ENCODE assay signal across 12 cellular contexts in the genomic region with DNA sequence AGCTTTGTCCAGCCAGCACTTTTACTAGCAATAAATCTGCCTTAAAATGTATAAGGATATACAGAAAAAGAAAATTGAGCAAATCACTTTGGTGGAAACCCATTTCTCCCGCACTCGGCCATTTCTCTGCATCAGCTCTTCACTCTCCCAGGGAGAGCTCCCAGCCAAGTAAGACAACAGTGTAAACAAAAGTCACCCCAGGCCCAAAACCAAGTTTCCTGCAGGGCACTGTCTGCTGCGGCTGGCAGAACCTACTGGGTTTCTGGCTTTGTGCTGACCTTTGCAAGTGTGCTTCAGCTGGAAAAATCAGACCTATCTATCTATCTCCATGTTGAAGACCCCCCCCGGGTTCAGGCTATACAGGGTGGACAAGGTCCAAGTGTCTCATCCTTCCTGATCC.
DNase-seq lines count a peak whose midpoint lies in the region; ATAC-seq and TF ChIP-seq lines count a peak whose summit lies in the region.
"Had no signal": no experiment of that assay in that cellular context is flagged by ENCODE, and none has a peak within 500 bp of the region (broad histone marks: within the 10 kb centered on the region; RNA-seq: fewer than 3 reads in every experiment).

No MANE protein-coding gene starts in this region.

- H3K36me3 ChIP-seq in MM.1S (replicated peaks; ENCODE audit: insufficient read depth, low read length) (no peaks in the 10 kb centered on the region), gastrocnemius medialis (no peaks in the 10 kb centered on the region)

- H3K4me1 Mint-ChIP-seq in brain, result peaks cover 59% of the 10 kb centered on the region
- peaks cover 24% of the 10 kb centered on the region for H3K4me1 Mint-ChIP-seq in osteocyte (ENCODE audit: unreplicated experiment)
- no peaks in the 10 kb centered on the region for H3K4me1 Mint-ChIP-seq in naive thymus-derived CD8-positive, alpha-beta T cell

- peak overlapping the region; percentile 72 for H3K9ac ChIP-seq in MM.1S (ENCODE audit: low read length)

- H3K4me2 ChIP-seq in MM.1S (ENCODE audit: low read depth, low read length), result peak overlapping the region; percentile 45

- H3K4me1 ChIP-seq in MM.1S (ENCODE audit: low read length), result peaks cover 93% of the 10 kb centered on the region
- no peaks in the 10 kb centered on the region for H3K4me1 ChIP-seq in gastrocnemius medialis

- H3K27me3 Mint-ChIP-seq in brain (no peaks in the 10 kb centered on the region), osteocyte (ENCODE audit: unreplicated experiment) (peaks cover 18% of the 10 kb centered on the region)
- peaks cover 1 to 29% (median 4%) of the 10 kb centered on the region in 5 donors for H3K27me3 Mint-ChIP-seq in naive thymus-derived CD8-positive, alpha-beta T cell

- H3K4me3 Mint-ChIP-seq in brain, result peak overlapping the region in 1 of 5 experiments; percentile 65
- H3K4me3 Mint-ChIP-seq in osteocyte (ENCODE audit: unreplicated experiment), result no peak overlapping the region
- no peak overlapping the region for H3K4me3 Mint-ChIP-seq in naive thymus-derived CD8-positive, alpha-beta T cell

- H3K27me3 ChIP-seq in MM.1S (replicated peaks; ENCODE audit: insufficient read depth, low read length) (no peaks in the 10 kb centered on the region), gastrocnemius medialis (no peaks in the 10 kb centered on the region)

- peaks cover 78% of the 10 kb centered on the region for H3F3A ChIP-seq in MM.1S (ENCODE audit: insufficient read depth, low read length)

- intact Hi-C loops in gastrocnemius medialis (cut with DNase I; ENCODE audit: low total_unique reads), result no loop called here

- in situ Hi-C loops in gastrocnemius medialis (cut with MboI; ENCODE audit: low sequenced_read_pairs in 4 of 4), result no loop called here

- DNase-seq in A172 (ENCODE audit: low spot score), result peak; percentile 17
- DNase-seq in MM.1S, result peak; percentile 65
- DNase-seq in osteocyte (ENCODE audit: extremely low spot score, unreplicated experiment), result no peak
- DNase-seq in naive thymus-derived CD8-positive, alpha-beta T cell, result no peak
- DNase-seq in gastrocnemius medialis, result no peak
- no peak for DNase-seq in CD1c-positive myeloid dendritic cell (ENCODE audit: extremely low spot score)
- DNase-seq: 8988T, GF-D8, KBM-7, SHP77 treated with DMSO at 0.1 percent for 48 hours had no signal

- TF ChIP-seq POLR2A in gastrocnemius medialis (IDR thresholded peaks at IDR 0.05), result no peak

- no peaks in the 10 kb centered on the region for H3K36me3 Mint-ChIP-seq in brain
- H3K36me3 Mint-ChIP-seq in osteocyte (ENCODE audit: unreplicated experiment), result no peaks in the 10 kb centered on the region
- no peaks in the 10 kb centered on the region for H3K36me3 Mint-ChIP-seq in naive thymus-derived CD8-positive, alpha-beta T cell

- H3K27ac ChIP-seq in MM.1S (ENCODE audit: low read length) (peak overlapping the region; percentile 99), gastrocnemius medialis (no peak overlapping the region)

- H3K79me2 ChIP-seq in MM.1S (ENCODE audit: low read length), result peaks cover 13% of the 10 kb centered on the region

- TF ChIP-seq CTCF in MM.1S (IDR thresholded peaks at IDR 0.05; ENCODE audit: low read length), result no peak
- TF ChIP-seq CTCF in brain (conservative IDR thresholded peaks at IDR 0.05), result no peak
- TF ChIP-seq CTCF in osteocyte (IDR thresholded peaks at IDR 0.05), result no peak
- no peak for TF ChIP-seq CTCF in gastrocnemius medialis (IDR thresholded peaks at IDR 0.05 in 4 of 5, conservative IDR thresholded peaks at IDR 0.05 in 1 of 5)

- peak overlapping the region; percentile 54 to 97 (median 93) for H3K27ac Mint-ChIP-seq in brain
- H3K27ac Mint-ChIP-seq in osteocyte (ENCODE audit: unreplicated experiment), result peak overlapping the region; percentile 80
- no peak overlapping the region for H3K27ac Mint-ChIP-seq in naive thymus-derived CD8-positive, alpha-beta T cell

- no peaks in the 10 kb centered on the region for H3K9me3 ChIP-seq in MM.1S (replicated peaks; ENCODE audit: insufficient read depth, low read length)
- H3K9me3 ChIP-seq in gastrocnemius medialis, result no peaks in the 10 kb centered on the region

- H3K9me3 Mint-ChIP-seq in brain (peaks cover 0 to 7% (median 0%) of the 10 kb centered on the region in 5 experiments), osteocyte (ENCODE audit: unreplicated experiment) (no peaks in the 10 kb centered on the region)
- no peaks in the 10 kb centered on the region for H3K9me3 Mint-ChIP-seq in naive thymus-derived CD8-positive, alpha-beta T cell

- POLR2A ChIA-PET in naive thymus-derived CD8-positive, alpha-beta T cell (lab: Charles Lee), result no interaction called here

- ATAC-seq in naive thymus-derived CD8-positive, alpha-beta T cell, result no peak
- ATAC-seq in GM19467 (IDR thresholded peaks at IDR 0.05; ENCODE audit: unreplicated experiment), result no peak
- ATAC-seq in gastrocnemius medialis, result no peak

- H4K20me1 ChIP-seq in MM.1S (ENCODE audit: insufficient read depth, low read length), result no peaks in the 10 kb centered on the region

- H2AFZ ChIP-seq in MM.1S (ENCODE audit: low read length), result no peak overlapping the region

- no peaks in the 10 kb centered on the region for H3K9me2 ChIP-seq in MM.1S (replicated peaks; ENCODE audit: insufficient read depth, low read length)

- H3K4me3 ChIP-seq in MM.1S (ENCODE audit: low read length) (peak overlapping the region; percentile 6; the same call in 1 of the 2 replicates), gastrocnemius medialis (no peak overlapping the region)

Comparison
In these comparisons a context has a peak if more than half of its experiments do, and no peak if none do; other contexts are left out.
1. DNase-seq: peak in A172 (single experiment) and MM.1S (single experiment); none in osteocyte (single experiment), naive thymus-derived CD8-positive, alpha-beta T cell (0 of 10), gastrocnemius medialis (0 of 2) and CD1c-positive myeloid dendritic cell (single experiment).
2. H3K27ac Mint-ChIP-seq: peak in brain (5 of 5) and osteocyte (single experiment); none in naive thymus-derived CD8-positive, alpha-beta T cell (0 of 10).